Comparison of ENCODE assay signal across 19 cellular contexts in genomic region chr9:124897570-124898460, GRCh38. TPM values are rescaled to one million over a fixed set of nuclear protein-coding genes. Genes with fewer than 3 reads are reported as not detected.
DNase-seq lines count a peak whose midpoint lies in the region; ATAC-seq and TF ChIP-seq lines count a peak whose summit lies in the region.
"Had no signal": no experiment of that assay in that cellular context is flagged by ENCODE, and none has a peak within 500 bp of the region (broad histone marks: within the 10 kb centered on the region; RNA-seq: fewer than 3 reads in every experiment).

No MANE protein-coding gene starts in this region.

- H4K20me1 ChIP-seq in osteoblast (ENCODE audit: insufficient read depth, low read length) = peaks cover 3% of the 10 kb centered on the region
- H4K20me1 ChIP-seq: BLaER1 had no signal

- H2AFZ ChIP-seq in osteoblast (ENCODE audit: low read length) = no peak overlapping the region

- no peak overlapping the region for H3K27ac ChIP-seq in right lobe of liver
- H3K27ac ChIP-seq in osteoblast (ENCODE audit: low read depth, low read length) = no peak overlapping the region
- no peak overlapping the region for H3K27ac ChIP-seq in esophagus muscularis mucosa (replicated peaks in 1 of 4)
- H3K27ac ChIP-seq in heart left ventricle = no peak overlapping the region
- H3K27ac ChIP-seq: A549, BLaER1 had no signal

- H3K27me3 ChIP-seq in right lobe of liver (no peaks in the 10 kb centered on the region), osteoblast (ENCODE audit: insufficient read depth, low read length) (no peaks in the 10 kb centered on the region), esophagus muscularis mucosa (no peaks in the 10 kb centered on the region), heart left ventricle (no peaks in the 10 kb centered on the region)
- H3K27me3 ChIP-seq: BLaER1, MG63 had no signal

- TF ChIP-seq POLR2A in right lobe of liver (IDR thresholded peaks at IDR 0.05) (no peak), esophagus muscularis mucosa (IDR thresholded peaks at IDR 0.05; ENCODE audit: low read depth) (no peak), heart left ventricle (IDR thresholded peaks at IDR 0.05) (no peak)

- no peak overlapping the region for H3K4me2 ChIP-seq in osteoblast (ENCODE audit: insufficient read depth, low read length)
- H3K4me2 ChIP-seq: A549, BLaER1 had no signal

- intact Hi-C loops in right lobe of liver (cut with DNase I) (no loop called here), esophagus muscularis mucosa (cut with DNase I) (no loop called here), heart left ventricle (cut with DNase I) (no loop called here)

- 69% methylated on average over 6 of the region's 6 CpGs for WGBS in right lobe of liver (ENCODE audit: insufficient coverage, low coverage, low lambda C conversion rate, missing lambda C conversion rate)
- WGBS in esophagus muscularis mucosa = 90% methylated on average over 6 of the region's 6 CpGs
- WGBS in heart left ventricle, 4 donors = 85 to 88% (median 86%) methylated on average over 6 of the region's 6 CpGs

- peak; percentile 43 for DNase-seq in HuH-7.5 (ENCODE audit: low spot score)
- DNase-seq in choroid plexus epithelial cell (ENCODE audit: low read depth) = peak; percentile 8
- DNase-seq in right lobe of liver = no peak
- peak; percentile 42 for DNase-seq in osteoblast (ENCODE audit: insufficient read length, low spot score, missing footprints)
- no peak for DNase-seq in esophagus muscularis mucosa (ENCODE audit: extremely low spot score)
- no peak for DNase-seq in OCI-M2 (lab: John Stamatoyannopoulos, UW; ENCODE audit: unreplicated experiment)
- no peak for DNase-seq in heart left ventricle
- DNase-seq in putamen (ENCODE audit: low spot score) = no peak
- DNase-seq: CD4-positive, alpha-beta memory T cell; DMS79; GOT3; Karpas-422; MG63; NCI-H1092 treated with DMSO at 0.1 percent for 48 hours; NCI-H2081 treated with DMSO at 0.1 percent for 48 hours had no signal

- no peaks in the 10 kb centered on the region for H3K9me3 ChIP-seq in right lobe of liver
- no peaks in the 10 kb centered on the region for H3K9me3 ChIP-seq in osteoblast (ENCODE audit: low read depth, low read length)
- no peaks in the 10 kb centered on the region for H3K9me3 ChIP-seq in esophagus muscularis mucosa
- no peaks in the 10 kb centered on the region for H3K9me3 ChIP-seq in heart left ventricle
- H3K9me3 ChIP-seq: A549, BLaER1, MG63 had no signal

- no peak for TF ChIP-seq CTCF in choroid plexus epithelial cell (conservative IDR thresholded peaks at IDR 0.05; ENCODE audit: low read depth, low read length)
- no peak for TF ChIP-seq CTCF in right lobe of liver (IDR thresholded peaks at IDR 0.05)
- TF ChIP-seq CTCF in osteoblast (IDR thresholded peaks at IDR 0.05; ENCODE audit: extremely low read depth, low read depth, low read length) = no peak
- TF ChIP-seq CTCF in esophagus muscularis mucosa (IDR thresholded peaks at IDR 0.05) = no peak
- no peak for TF ChIP-seq CTCF in heart left ventricle (IDR thresholded peaks at IDR 0.05)

- no peaks in the 10 kb centered on the region for H3K79me2 ChIP-seq in osteoblast (ENCODE audit: insufficient read depth, low read length)

- H3K36me3 ChIP-seq in right lobe of liver (peaks cover 0 to 39% (median 8%) of the 10 kb centered on the region in 4 donors), osteoblast (ENCODE audit: insufficient read depth, low read length) (peaks cover 54% of the 10 kb centered on the region), esophagus muscularis mucosa (peaks cover 40 to 91% (median 71%) of the 10 kb centered on the region in 4 donors), heart left ventricle (peaks cover 0 to 75% (median 67%) of the 10 kb centered on the region in 9 donors)

- peaks cover 0 to 7% (median 0%) of the 10 kb centered on the region in 4 donors for H3K4me1 ChIP-seq in right lobe of liver
- H3K4me1 ChIP-seq in osteoblast (ENCODE audit: insufficient read depth, low read length) = peaks cover 6% of the 10 kb centered on the region
- peaks cover 0 to 5% (median 0%) of the 10 kb centered on the region in 4 donors for H3K4me1 ChIP-seq in esophagus muscularis mucosa
- H3K4me1 ChIP-seq in heart left ventricle = no peaks in the 10 kb centered on the region
- H3K4me1 ChIP-seq: A549 had no signal

- H3K4me3 ChIP-seq in choroid plexus epithelial cell (ENCODE audit: low read depth, low read length) = no peak overlapping the region
- H3K4me3 ChIP-seq in right lobe of liver = no peak overlapping the region
- H3K4me3 ChIP-seq in osteoblast (ENCODE audit: insufficient read depth, low read length) = no peak overlapping the region
- H3K4me3 ChIP-seq in esophagus muscularis mucosa = no peak overlapping the region
- H3K4me3 ChIP-seq in heart left ventricle = no peak overlapping the region
- H3K4me3 ChIP-seq: A549, BLaER1, MG63 had no signal

- peak; percentile 69 to 94 (median 77) for ATAC-seq in right lobe of liver
- ATAC-seq in heart left ventricle = no peak
- ATAC-seq: A549, Right ventricle myocardium inferior had no signal

- no peak for TF ChIP-seq EP300 in esophagus muscularis mucosa (IDR thresholded peaks at IDR 0.05)

RNA-seq across cellular contexts. Expression of gene ARPC5L, which starts 35.9 kb away (rescaled TPM):
- 10 to 100 TPM; 15.2 to 25.7 (median 20.6) TPM for total RNA-seq in right lobe of liver
- 9.8 and 11.8 TPM in 2 replicates for total RNA-seq in osteoblast
- 10 to 100 TPM; 23.3 to 28.2 (median 26.7) TPM for total RNA-seq in esophagus muscularis mucosa
- total RNA-seq in heart left ventricle = 10 to 100 TPM; 27.0 to 56.7 (median 38.3) TPM
- 100 to 1,000 TPM in 1 of 2 donors, 10 to 100 TPM in 1; 39.7 to 102 TPM for polyA plus RNA-seq in heart left ventricle

RNA-seq across cellular contexts. Expression of gene RPL35, which starts 36.1 kb away (rescaled TPM):
- 1,000 to 10,000 TPM in 2 of 6 experiments, 100 to 1,000 TPM in 4; 372 to 1,299 (median 414) TPM for total RNA-seq in right lobe of liver
- total RNA-seq in osteoblast = 1,644 and 1,645 TPM in 2 replicates
- total RNA-seq in esophagus muscularis mucosa = 1,000 to 10,000 TPM; 1,125 to 3,077 (median 1,901) TPM
- 1,000 to 10,000 TPM in 3 of 9 donors, 100 to 1,000 TPM in 6; 600 to 1,072 (median 736) TPM for total RNA-seq in heart left ventricle
- polyA plus RNA-seq in heart left ventricle = 1,000 to 10,000 TPM; 2,555 to 3,054 TPM

RNA-seq across cellular contexts. Expression of gene GOLGA1, which starts 43.1 kb away (rescaled TPM):
- total RNA-seq in right lobe of liver = 10 to 100 TPM; 10.2 to 16.2 (median 12.5) TPM
- total RNA-seq in osteoblast = 13.4 and 15.6 TPM in 2 replicates
- total RNA-seq in esophagus muscularis mucosa = 10 to 100 TPM; 22.5 to 26.5 (median 24.7) TPM
- 10 to 100 TPM; 13.9 to 22.9 (median 19.4) TPM for total RNA-seq in heart left ventricle
- 10 to 100 TPM in 1 of 2 donors, 1 to 10 TPM in 1; 5.8 to 11.1 TPM for polyA plus RNA-seq in heart left ventricle

RNA-seq across cellular contexts. Expression of gene WDR38, which starts 44.6 kb away (rescaled TPM):
- total RNA-seq in right lobe of liver = not detected
- total RNA-seq in osteoblast = not detected in 2 replicates
- under 1 TPM in 1 of 4 donors, not detected in 3; 0.32 TPM for total RNA-seq in esophagus muscularis mucosa
- total RNA-seq in heart left ventricle = not detected
- polyA plus RNA-seq in heart left ventricle = under 1 TPM; 0.07 to 0.15 TPM
- total RNA-seq: CD4-positive, alpha-beta memory T cell; NCI-H460; Right ventricle myocardium inferior had no signal
- polyA plus RNA-seq: A549; CD4-positive, alpha-beta memory T cell had no signal

Comparison
In these comparisons a context has a peak if more than half of its experiments do, and no peak if none do; other contexts are left out.
1. DNase-seq: peak in HuH-7.5 (single experiment), choroid plexus epithelial cell (single experiment) and osteoblast (single experiment); none in right lobe of liver (0 of 3), esophagus muscularis mucosa (single experiment), OCI-M2 (single experiment), heart left ventricle (0 of 5) and putamen (single experiment).
2. ATAC-seq: peak in right lobe of liver (4 of 4); none in heart left ventricle (0 of 4).